Comparison of ENCODE assay signal across 20 cellular contexts in the genomic region with DNA sequence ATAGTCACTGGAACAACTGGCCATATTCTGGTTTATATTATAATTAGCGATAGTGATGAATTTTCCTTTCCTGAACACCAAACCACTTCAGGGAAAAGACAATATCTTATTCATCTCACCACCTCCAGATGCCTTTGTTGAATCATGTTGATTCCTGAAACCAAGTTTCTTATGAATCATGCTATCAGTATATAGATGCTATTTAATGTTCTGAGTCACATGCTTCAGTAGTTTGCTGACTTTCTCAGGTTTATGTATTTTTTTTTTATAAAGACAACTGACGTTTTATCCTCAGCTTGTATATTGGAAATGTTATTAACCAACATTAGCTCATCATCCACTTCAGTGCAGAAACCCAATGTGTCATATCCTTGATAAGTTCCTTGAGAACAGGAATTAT.
"Had no signal": no experiment of that assay in that cellular context is flagged by ENCODE, and none has a peak within 500 bp of the region (broad histone marks: within the 10 kb centered on the region; RNA-seq: fewer than 3 reads in every experiment).

No MANE protein-coding gene starts in this region.

- H3K27me3 Mint-ChIP-seq: central memory CD8-positive, alpha-beta T cell; progenitor cell of endocrine pancreas; stimulated activated naive B cell treated with anti-CD40 and anti-IgM and Interleukin-4, amounts not matched to agents 10 μg/mL and 1 μg/mL and 100 μg/mL, for 72 hours had no signal

- H3K9me3 Mint-ChIP-seq: central memory CD8-positive, alpha-beta T cell; endodermal cell; stimulated activated naive B cell treated with anti-CD40 and anti-IgM and Interleukin-4, amounts not matched to agents 10 μg/mL and 1 μg/mL and 100 μg/mL, for 72 hours had no signal

- DNase-seq: activated CD4-positive, alpha-beta T cell treated with anti-CD3 and anti-CD28 coated beads, Interleukin-2, amount 50 U/mL, for 4 hours; activated CD4-positive, CD25-positive, alpha-beta regulatory T cell treated with anti-CD3 and anti-CD28 coated beads, Interleukin-2, amount 50 U/mL, for 72 hours; activated gamma-delta T cell treated with Interleukin-2 at 50 U/mL for 16 hours; activated T-cell treated with anti-CD3 and anti-CD28 coated beads, Interleukin-2, amount 50 U/mL, for 48 hours; aorta; dermis blood vessel endothelial cell; endodermal cell; hypothalamus; mucosa of descending colon; naive thymus-derived CD8-positive, alpha-beta T cell; nucleus accumbens; right lobe of liver; spleen; stimulated activated CD4-positive, alpha-beta T cell treated with anti-CD3 and anti-CD28 coated beads, Interleukin-1b, Interleukin-23, amount 100 ng/mL, for 48 hours; stimulated activated naive B cell treated with anti-CD40 and anti-IgM and Interleukin-4, amounts not matched to agents 10 μg/mL and 1 μg/mL and 100 μg/mL, for 72 hours; substantia nigra; trophoblast cell had no signal

- H3K4me1 Mint-ChIP-seq: central memory CD8-positive, alpha-beta T cell; endodermal cell; naive thymus-derived CD8-positive, alpha-beta T cell; stimulated activated naive B cell treated with anti-CD40 and anti-IgM and Interleukin-4, amounts not matched to agents 10 μg/mL and 1 μg/mL and 100 μg/mL, for 72 hours had no signal

- H3K27ac Mint-ChIP-seq: endodermal cell; naive thymus-derived CD8-positive, alpha-beta T cell; progenitor cell of endocrine pancreas; stimulated activated naive B cell treated with anti-CD40 and anti-IgM and Interleukin-4, amounts not matched to agents 10 μg/mL and 1 μg/mL and 100 μg/mL, for 72 hours had no signal

- H3K36me3 Mint-ChIP-seq: naive thymus-derived CD8-positive, alpha-beta T cell; stimulated activated naive B cell treated with anti-CD40 and anti-IgM and Interleukin-4, amounts not matched to agents 10 μg/mL and 1 μg/mL and 100 μg/mL, for 72 hours had no signal

- H3K27ac ChIP-seq: right lobe of liver, spleen had no signal

- H3K27me3 ChIP-seq: right lobe of liver, spleen had no signal

- H3K4me1 ChIP-seq: right lobe of liver, spleen had no signal

- H3K9me3 ChIP-seq: mucosa of descending colon, right lobe of liver, spleen had no signal

- H3K36me3 ChIP-seq: right lobe of liver, spleen had no signal

- ATAC-seq: esophagus mucosa; mucosa of descending colon; naive thymus-derived CD8-positive, alpha-beta T cell; right lobe of liver; stimulated activated naive B cell treated with anti-CD40 and anti-IgM and Interleukin-4, amounts not matched to agents 10 μg/mL and 1 μg/mL and 100 μg/mL, for 72 hours had no signal

- H3K4me3 ChIP-seq: mucosa of descending colon, right lobe of liver, spleen had no signal

- H3K4me3 Mint-ChIP-seq: central memory CD8-positive, alpha-beta T cell; endodermal cell; naive thymus-derived CD8-positive, alpha-beta T cell; stimulated activated naive B cell treated with anti-CD40 and anti-IgM and Interleukin-4, amounts not matched to agents 10 μg/mL and 1 μg/mL and 100 μg/mL, for 72 hours had no signal
